Comparison of ENCODE assay signal across 8 cellular contexts in genomic region chr15:91857772-91858171, GRCh38. TPM values are rescaled to one million over a fixed set of nuclear protein-coding genes. Genes with fewer than 3 reads are reported as not detected.
A peak's percentile ranks its signal among the peaks of the same experiment; 100 is the strongest.
DNase-seq lines count a peak whose midpoint lies in the region; ATAC-seq and TF ChIP-seq lines count a peak whose summit lies in the region.

No MANE protein-coding gene starts in this region.

- TF ChIP-seq CTCF in heart left ventricle (IDR thresholded peaks at IDR 0.05): no peak

- ATAC-seq in GM19025 (IDR thresholded peaks at IDR 0.05; ENCODE audit: low read depth, unreplicated experiment) (peak; percentile 40), HG03135 (IDR thresholded peaks at IDR 0.05; ENCODE audit: unreplicated experiment) (peak; percentile 54), left lobe of liver (no peak), right cardiac atrium (no peak), heart left ventricle (no peak)

- TF ChIP-seq POLR2A in heart left ventricle (IDR thresholded peaks at IDR 0.05): no peak

- peaks cover 80% of the 10 kb centered on the region for H3K4me1 Mint-ChIP-seq in activated CD4-positive, alpha-beta T cell treated with anti-CD3 and anti-CD28 coated beads, Interleukin-2, amount 10 ng/mL, durations not matched to agents 7 days and 5 days

- POLR2A ChIA-PET in activated CD4-positive, alpha-beta T cell treated with anti-CD3 and anti-CD28 coated beads, Interleukin-2, amount 10 ng/mL, durations not matched to agents 7 days and 5 days (lab: Charles Lee): no interaction called here

- H3K4me3 Mint-ChIP-seq in activated CD4-positive, alpha-beta T cell treated with anti-CD3 and anti-CD28 coated beads, Interleukin-2, amount 10 ng/mL, durations not matched to agents 7 days and 5 days: peak overlapping the region; percentile 47

- peak overlapping the region; percentile 31 to 97 (median 50) for H3K4me2 ChIP-seq in BLaER1 treated with 17β-estradiol and CSF1 and Interleukin-3, amounts not matched to agents 10 nM and 100 nM

- H3K27ac Mint-ChIP-seq in activated CD4-positive, alpha-beta T cell treated with anti-CD3 and anti-CD28 coated beads, Interleukin-2, amount 10 ng/mL, durations not matched to agents 7 days and 5 days: peak overlapping the region; percentile 91

- peak; percentile 62 for DNase-seq in activated CD4-positive, alpha-beta T cell treated with anti-CD3 and anti-CD28 coated beads, Interleukin-2, amount 10 ng/mL, durations not matched to agents 7 days and 5 days
- DNase-seq in NCI-H2081 (lab: John Stamatoyannopoulos, UW) (no peak), left lobe of liver (ENCODE audit: low spot score) (no peak), right cardiac atrium (no peak), heart left ventricle (no peak)

- intact Hi-C loops in right cardiac atrium (cut with DNase I) (loop anchor here in 3 of 4 donors (5.0 to 10.0 kb wide), 6 partner anchors 67 to 553 kb away; no protein-coding TSS in a partner anchor), heart left ventricle (cut with DNase I) (loop anchor here in 7 of 10 donors (5.0 to 10.0 kb wide), 7 partner anchors 65 to 553 kb away; no protein-coding TSS in a partner anchor)

- H4K20me1 ChIP-seq in BLaER1 treated with 17β-estradiol and CSF1 and Interleukin-3, amounts not matched to agents 10 nM and 100 nM: peaks cover 14 to 73% (median 49%) of the 10 kb centered on the region in 11 experiments; a peak in 21 of 22 replicates

- CTCF ChIA-PET in activated CD4-positive, alpha-beta T cell treated with anti-CD3 and anti-CD28 coated beads, Interleukin-2, amount 10 ng/mL, durations not matched to agents 7 days and 5 days (lab: Charles Lee): no interaction called here

- no peaks in the 10 kb centered on the region for H3K9me3 Mint-ChIP-seq in activated CD4-positive, alpha-beta T cell treated with anti-CD3 and anti-CD28 coated beads, Interleukin-2, amount 10 ng/mL, durations not matched to agents 7 days and 5 days

- 84% methylated on average over 2 of the region's 2 CpGs for WGBS in right cardiac atrium
- WGBS in heart left ventricle, 4 donors: 77 to 83% (median 80%) methylated on average over 2 of the region's 2 CpGs

- H3K36me3 Mint-ChIP-seq in activated CD4-positive, alpha-beta T cell treated with anti-CD3 and anti-CD28 coated beads, Interleukin-2, amount 10 ng/mL, durations not matched to agents 7 days and 5 days (ENCODE audit: low read depth): peaks cover 33% of the 10 kb centered on the region

- H3K27ac ChIP-seq in BLaER1 treated with 17β-estradiol and CSF1 and Interleukin-3, amounts not matched to agents 10 nM and 100 nM: no peak overlapping the region
- no peak overlapping the region for H3K27ac ChIP-seq in right cardiac atrium (ENCODE audit: low read length)
- H3K27ac ChIP-seq in heart left ventricle: peak overlapping the region in 6 of 12 donors; percentile 4 to 98 (median 27)

- no peaks in the 10 kb centered on the region for H3K27me3 Mint-ChIP-seq in activated CD4-positive, alpha-beta T cell treated with anti-CD3 and anti-CD28 coated beads, Interleukin-2, amount 10 ng/mL, durations not matched to agents 7 days and 5 days

- H3K4me1 ChIP-seq in BLaER1 treated with 17β-estradiol and CSF1 and Interleukin-3, amounts not matched to agents 10 nM and 100 nM: peaks cover 56 to 76% (median 67%) of the 10 kb centered on the region in 10 experiments
- H3K4me1 ChIP-seq in right cardiac atrium (ENCODE audit: control insufficient read depth, insufficient read depth, low read length): peaks cover 19% of the 10 kb centered on the region
- H3K4me1 ChIP-seq in heart left ventricle: peaks cover 8 to 86% (median 64%) of the 10 kb centered on the region in 12 donors

- H3K36me3 ChIP-seq in BLaER1 treated with 17β-estradiol and CSF1 and Interleukin-3, amounts not matched to agents 10 nM and 100 nM: peaks cover 0 to 8% (median 0%) of the 10 kb centered on the region in 11 experiments; a peak in 1 of 22 replicates
- H3K36me3 ChIP-seq in heart left ventricle: peaks cover 0 to 10% (median 0%) of the 10 kb centered on the region in 9 donors

- H3K9ac ChIP-seq in BLaER1 treated with 17β-estradiol and CSF1 and Interleukin-3, amounts not matched to agents 10 nM and 100 nM: peak overlapping the region in 2 of 11 experiments; percentile 19 to 22; a peak in 2 of 22 replicates

- H3K4me3 ChIP-seq in BLaER1 treated with 17β-estradiol and CSF1 and Interleukin-3, amounts not matched to agents 10 nM and 100 nM: no peak overlapping the region
- H3K4me3 ChIP-seq in right cardiac atrium (ENCODE audit: low read length): no peak overlapping the region
- H3K4me3 ChIP-seq in heart left ventricle: no peak overlapping the region

- peaks cover 0 to 34% (median 20%) of the 10 kb centered on the region in 11 experiments; a peak in 15 of 22 replicates for H3K27me3 ChIP-seq in BLaER1 treated with 17β-estradiol and CSF1 and Interleukin-3, amounts not matched to agents 10 nM and 100 nM
- H3K27me3 ChIP-seq in right cardiac atrium (ENCODE audit: control insufficient read depth, insufficient read depth) (no peaks in the 10 kb centered on the region), heart left ventricle (no peaks in the 10 kb centered on the region)

- no peaks in the 10 kb centered on the region for H3K9me3 ChIP-seq in BLaER1 treated with 17β-estradiol and CSF1 and Interleukin-3, amounts not matched to agents 10 nM and 100 nM (replicated peaks in 1 of 11)
- H3K9me3 ChIP-seq in right cardiac atrium (ENCODE audit: control insufficient read depth, low read length): no peaks in the 10 kb centered on the region
- no peaks in the 10 kb centered on the region for H3K9me3 ChIP-seq in heart left ventricle

RNA-seq across cellular contexts. Expression of gene SLCO3A1, which starts 4.3 kb away (rescaled TPM):
- 10 to 100 TPM; 41.8 to 46.8 TPM for total RNA-seq in activated CD4-positive, alpha-beta T cell treated with anti-CD3 and anti-CD28 coated beads, Interleukin-2, amount 10 ng/mL, durations not matched to agents 7 days and 5 days
- total RNA-seq in left lobe of liver (3.4 TPM), right cardiac atrium (10 to 100 TPM; 37.4 to 52.0 (median 46.2) TPM), heart left ventricle (10 to 100 TPM; 26.3 to 64.2 (median 50.2) TPM)
- polyA plus RNA-seq in right cardiac atrium (42.1 TPM), heart left ventricle (10 to 100 TPM; 38.9 to 59.6 TPM)

Comparison
In these comparisons a context has a peak if more than half of its experiments do, and no peak if none do; other contexts are left out.
1. ATAC-seq: peak in GM19025 (single experiment) and HG03135 (single experiment); none in left lobe of liver (single experiment), right cardiac atrium (0 of 2) and heart left ventricle (0 of 4).